ENCODE assay signal across 19 cellular contexts in the genomic region with DNA sequence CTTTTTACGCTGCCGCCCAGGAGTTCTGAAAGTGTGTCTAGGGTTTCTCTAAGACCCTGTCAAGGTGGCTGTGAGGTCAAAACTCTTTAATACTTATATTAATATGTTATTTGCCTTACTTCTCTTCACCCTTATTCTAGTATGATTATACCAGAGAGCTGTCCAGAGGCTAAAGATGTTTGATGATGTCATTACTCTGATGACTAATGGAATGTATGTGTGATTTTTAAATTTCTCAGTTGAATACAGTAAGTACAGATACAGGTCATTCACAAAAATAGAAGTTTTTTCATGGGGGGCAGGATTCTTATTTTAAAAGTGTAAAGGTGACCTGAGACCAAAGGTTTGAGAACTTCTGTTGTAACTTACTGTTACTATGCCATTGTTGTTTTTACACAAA.
"Had no signal": no experiment of that assay in that cellular context is flagged by ENCODE, and none has a peak within 500 bp of the region (broad histone marks: within the 10 kb centered on the region; RNA-seq: fewer than 3 reads in every experiment).

No MANE protein-coding gene starts in this region.

- H3K4me1 Mint-ChIP-seq: activated B cell treated with CpG ODN at 0.5 μM for 24 hours; activated naive CD8-positive, alpha-beta T cell treated with anti-CD3 and anti-CD28 coated beads, Interleukin-2, amount 10 ng/mL, durations not matched to agents 7 days and 5 days; naive B cell had no signal

- H3K9me3 Mint-ChIP-seq: activated T-helper 1 cell treated with anti-CD3 and anti-CD28 coated beads, Interleukin-12 subunit alpha, Interleukin-12 subunit beta, Interleukin-2, Interleukin-4 antibody, amounts not matched to agents 30 ng/mL and 10 ng/mL and 1 ng/mL, durations not matched to agents 14 hours and 24 hours and 36 hours; T-helper 2 cell treated with Interferon-gamma antibody and Interleukin-4, amounts not matched to agents 5 μg/mL and 100 μg/mL, for 36 hours had no signal

- H3K27me3 ChIP-seq: cardiac muscle cell, esophagus squamous epithelium, stomach, testis, upper lobe of left lung had no signal

- ATAC-seq: left lobe of liver had no signal

- H3K27ac ChIP-seq: cardiac muscle cell, esophagus squamous epithelium, parathyroid adenoma, stomach, testis, upper lobe of left lung had no signal

- H3K79me2 ChIP-seq: parathyroid adenoma had no signal

- H3K4me3 Mint-ChIP-seq: activated B cell treated with CpG ODN at 0.5 μM for 24 hours; activated naive CD8-positive, alpha-beta T cell treated with anti-CD3 and anti-CD28 coated beads, Interleukin-2, amount 10 ng/mL, durations not matched to agents 7 days and 5 days; activated T-helper 1 cell treated with anti-CD3 and anti-CD28 coated beads, Interleukin-12 subunit alpha, Interleukin-12 subunit beta, Interleukin-2, Interleukin-4 antibody, amounts not matched to agents 30 ng/mL and 10 ng/mL and 1 ng/mL, durations not matched to agents 14 hours and 24 hours and 36 hours; naive B cell; T-helper 2 cell treated with Interferon-gamma antibody and Interleukin-4, amounts not matched to agents 5 μg/mL and 100 μg/mL, for 36 hours had no signal

- DNase-seq: activated B cell treated with CpG ODN at 0.5 μM for 24 hours; activated CD4-positive, alpha-beta T cell treated with anti-CD3 and anti-CD28 coated beads, Interleukin-2, amount 50 U/mL, for 1 hour; activated naive CD4-positive, alpha-beta T cell; activated naive CD8-positive, alpha-beta T cell treated with anti-CD3 and anti-CD28 coated beads, Interleukin-2, amount 10 ng/mL, durations not matched to agents 7 days and 5 days; aorta; esophagus squamous epithelium; islet precursor cell; naive B cell; stimulated activated CD4-positive, alpha-beta T cell treated with anti-CD3 and anti-CD28 coated beads, Interleukin-12 subunit alpha, Interleukin-12 subunit beta, amount 100 ng/mL, for 4 hours; stimulated activated CD4-positive, alpha-beta T cell treated with anti-CD3 and anti-CD28 coated beads, Interleukin-2, amount 100 ng/mL, for 24 hours; stomach; SW 1271; testis; upper lobe of left lung had no signal

- H3K4me1 ChIP-seq: esophagus squamous epithelium, parathyroid adenoma, testis, upper lobe of left lung had no signal

- H3K36me3 ChIP-seq: cardiac muscle cell, esophagus squamous epithelium, stomach, upper lobe of left lung had no signal

- H3K27ac Mint-ChIP-seq: activated B cell treated with CpG ODN at 0.5 μM for 24 hours; activated naive CD8-positive, alpha-beta T cell treated with anti-CD3 and anti-CD28 coated beads, Interleukin-2, amount 10 ng/mL, durations not matched to agents 7 days and 5 days; activated T-helper 1 cell treated with anti-CD3 and anti-CD28 coated beads, Interleukin-12 subunit alpha, Interleukin-12 subunit beta, Interleukin-2, Interleukin-4 antibody, amounts not matched to agents 30 ng/mL and 10 ng/mL and 1 ng/mL, durations not matched to agents 14 hours and 24 hours and 36 hours; T-helper 2 cell treated with Interferon-gamma antibody and Interleukin-4, amounts not matched to agents 5 μg/mL and 100 μg/mL, for 36 hours had no signal

- H2AFZ ChIP-seq: parathyroid adenoma had no signal

- H3K4me3 ChIP-seq: cardiac muscle cell, esophagus squamous epithelium, stomach, testis, upper lobe of left lung had no signal

- H3K36me3 Mint-ChIP-seq: activated naive CD8-positive, alpha-beta T cell treated with anti-CD3 and anti-CD28 coated beads, Interleukin-2, amount 10 ng/mL, durations not matched to agents 7 days and 5 days; naive B cell had no signal

- H3K9ac ChIP-seq: parathyroid adenoma had no signal

- H3K9me3 ChIP-seq: esophagus squamous epithelium, stomach, testis, upper lobe of left lung had no signal

- H3K27me3 Mint-ChIP-seq: activated B cell treated with CpG ODN at 0.5 μM for 24 hours; activated naive CD8-positive, alpha-beta T cell treated with anti-CD3 and anti-CD28 coated beads, Interleukin-2, amount 10 ng/mL, durations not matched to agents 7 days and 5 days; naive B cell had no signal
